ENCODE assay signal across 1 cellular context in genomic region chr6:35711731-35712130, GRCh38.
A peak's percentile ranks its signal among the peaks of the same experiment; 100 is the strongest.
TF ChIP-seq lines count a peak whose summit lies in the region.

No MANE protein-coding gene starts in this region.

TF ChIP-seq in HepG2, 621 proteins besides CTCF, POLR2A, EP300 and RAD21 (continued from another document and continues in another):
- TF ChIP-seq ARID5B (CRISPR knock-in tag; IDR thresholded peaks at IDR 0.05) (0 out of 2 replicates have a peak, but pooled peaks have one; percentile 40), MNT (IDR thresholded peaks at IDR 0.05) (no peak), ZFP82 (CRISPR knock-in tag; IDR thresholded peaks at IDR 0.05; ENCODE audit: borderline replicate concordance) (no peak), SMAD1 (CRISPR knock-in tag; IDR thresholded peaks at IDR 0.05; ENCODE audit: borderline replicate concordance, low read depth) (no peak), FIP1L1 (IDR thresholded peaks at IDR 0.05; ENCODE audit: borderline replicate concordance, insufficient read depth, low read depth, low read length) (no peak), CAMTA2 (CRISPR knock-in tag; IDR thresholded peaks at IDR 0.05; ENCODE audit: borderline replicate concordance) (no peak), ARID2 (CRISPR knock-in tag; IDR thresholded peaks at IDR 0.05; ENCODE audit: borderline replicate concordance) (no peak), ZNF761 (CRISPR knock-in tag; conservative IDR thresholded peaks at IDR 0.05) (no peak), DRAP1 (CRISPR knock-in tag; IDR thresholded peaks at IDR 0.05) (no peak), ZNF879 (CRISPR knock-in tag; IDR thresholded peaks at IDR 0.05) (no peak), ZNF34 (CRISPR knock-in tag; IDR thresholded peaks at IDR 0.05; ENCODE audit: borderline replicate concordance) (no peak), ZNF362 (CRISPR knock-in tag; IDR thresholded peaks at IDR 0.05; ENCODE audit: borderline replicate concordance) (peak; percentile 69; the same call in 1 of the 2 replicates), PAXIP1 (CRISPR knock-in tag; conservative IDR thresholded peaks at IDR 0.05) (0 out of 2 replicates have a peak, but pooled peaks have one; percentile 16), RFXAP (CRISPR knock-in tag; IDR thresholded peaks at IDR 0.05; ENCODE audit: borderline replicate concordance) (no peak), ZNF770 (CRISPR knock-in tag; IDR thresholded peaks at IDR 0.05) (peak; percentile 85), ZNF468 (CRISPR knock-in tag; IDR thresholded peaks at IDR 0.05) (no peak), YEATS2 (CRISPR knock-in tag; IDR thresholded peaks at IDR 0.05; ENCODE audit: borderline replicate concordance) (no peak), ZSCAN30 (CRISPR knock-in tag; IDR thresholded peaks at IDR 0.05) (no peak), ZNF691 (CRISPR knock-in tag; IDR thresholded peaks at IDR 0.05; ENCODE audit: borderline replicate concordance, low read depth) (no peak), GATAD2A (CRISPR knock-in tag; IDR thresholded peaks at IDR 0.05) (peak; percentile 39; the same call in 1 of the 2 replicates), RBFOX2 (IDR thresholded peaks at IDR 0.05; ENCODE audit: low read depth, low read length) (no peak), GFI1 (CRISPR knock-in tag; IDR thresholded peaks at IDR 0.05; ENCODE audit: borderline replicate concordance) (no peak), TSC22D2 (CRISPR knock-in tag; IDR thresholded peaks at IDR 0.05; ENCODE audit: borderline replicate concordance) (no peak), MYNN (CRISPR knock-in tag; IDR thresholded peaks at IDR 0.05; ENCODE audit: low read depth) (no peak), RXRB (CRISPR knock-in tag; IDR thresholded peaks at IDR 0.05; ENCODE audit: borderline replicate concordance) (peak; percentile 57; the same call in 1 of the 2 replicates), ARNT (IDR thresholded peaks at IDR 0.05) (no peak), BHLHE40 (IDR thresholded peaks at IDR 0.05; ENCODE audit: low read length) (no peak), MED1 (CRISPR knock-in tag; IDR thresholded peaks at IDR 0.05) (peak; percentile 28; the same call in 1 of the 2 replicates), ZNF619 (CRISPR knock-in tag; IDR thresholded peaks at IDR 0.05) (no peak)
- TF ChIP-seq, protein P1, sequence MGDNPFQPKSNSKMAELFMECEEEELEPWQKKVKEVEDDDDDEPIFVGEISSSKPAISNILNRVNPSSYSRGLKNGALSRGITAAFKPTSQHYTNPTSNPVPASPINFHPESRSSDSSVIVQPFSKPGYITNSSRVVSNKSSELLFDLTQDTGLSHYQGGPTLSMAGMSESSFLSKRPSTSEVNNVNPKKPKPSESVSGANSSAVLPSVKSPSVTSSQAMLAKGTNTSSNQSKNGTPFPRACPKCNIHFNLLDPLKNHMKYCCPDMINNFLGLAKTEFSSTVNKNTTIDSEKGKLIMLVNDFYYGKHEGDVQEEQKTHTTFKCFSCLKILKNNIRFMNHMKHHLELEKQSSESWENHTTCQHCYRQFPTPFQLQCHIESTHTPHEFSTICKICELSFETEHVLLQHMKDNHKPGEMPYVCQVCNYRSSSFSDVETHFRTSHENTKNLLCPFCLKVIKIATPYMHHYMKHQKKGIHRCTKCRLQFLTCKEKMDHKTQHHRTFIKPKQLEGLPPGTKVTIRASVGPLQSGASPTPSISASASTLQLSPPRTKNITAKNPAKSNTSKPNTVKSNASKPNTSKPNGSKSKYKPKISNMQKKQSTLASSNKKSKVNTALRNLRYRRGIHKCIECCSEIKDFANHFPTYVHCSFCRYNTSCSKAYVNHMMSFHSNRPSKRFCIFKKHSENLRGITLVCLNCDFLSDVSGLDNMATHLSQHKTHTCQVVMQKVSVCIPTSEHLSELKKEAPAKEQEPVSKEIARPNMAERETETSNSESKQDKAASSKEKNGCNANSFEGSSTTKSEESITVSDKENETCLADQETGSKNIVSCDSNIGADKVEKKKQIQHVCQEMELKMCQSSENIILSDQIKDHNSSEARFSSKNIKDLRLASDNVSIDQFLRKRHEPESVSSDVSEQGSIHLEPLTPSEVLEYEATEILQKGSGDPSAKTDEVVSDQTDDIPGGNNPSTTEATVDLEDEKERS (CRISPR knock-in tag; IDR thresholded peaks at IDR 0.05), result no peak
- TF ChIP-seq, protein P2, sequence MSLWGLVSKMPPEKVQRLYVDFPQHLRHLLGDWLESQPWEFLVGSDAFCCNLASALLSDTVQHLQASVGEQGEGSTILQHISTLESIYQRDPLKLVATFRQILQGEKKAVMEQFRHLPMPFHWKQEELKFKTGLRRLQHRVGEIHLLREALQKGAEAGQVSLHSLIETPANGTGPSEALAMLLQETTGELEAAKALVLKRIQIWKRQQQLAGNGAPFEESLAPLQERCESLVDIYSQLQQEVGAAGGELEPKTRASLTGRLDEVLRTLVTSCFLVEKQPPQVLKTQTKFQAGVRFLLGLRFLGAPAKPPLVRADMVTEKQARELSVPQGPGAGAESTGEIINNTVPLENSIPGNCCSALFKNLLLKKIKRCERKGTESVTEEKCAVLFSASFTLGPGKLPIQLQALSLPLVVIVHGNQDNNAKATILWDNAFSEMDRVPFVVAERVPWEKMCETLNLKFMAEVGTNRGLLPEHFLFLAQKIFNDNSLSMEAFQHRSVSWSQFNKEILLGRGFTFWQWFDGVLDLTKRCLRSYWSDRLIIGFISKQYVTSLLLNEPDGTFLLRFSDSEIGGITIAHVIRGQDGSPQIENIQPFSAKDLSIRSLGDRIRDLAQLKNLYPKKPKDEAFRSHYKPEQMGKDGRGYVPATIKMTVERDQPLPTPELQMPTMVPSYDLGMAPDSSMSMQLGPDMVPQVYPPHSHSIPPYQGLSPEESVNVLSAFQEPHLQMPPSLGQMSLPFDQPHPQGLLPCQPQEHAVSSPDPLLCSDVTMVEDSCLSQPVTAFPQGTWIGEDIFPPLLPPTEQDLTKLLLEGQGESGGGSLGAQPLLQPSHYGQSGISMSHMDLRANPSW (CRISPR knock-in tag; IDR thresholded peaks at IDR 0.05; ENCODE audit: borderline replicate concordance), result no peak
- TF ChIP-seq, protein P3, sequence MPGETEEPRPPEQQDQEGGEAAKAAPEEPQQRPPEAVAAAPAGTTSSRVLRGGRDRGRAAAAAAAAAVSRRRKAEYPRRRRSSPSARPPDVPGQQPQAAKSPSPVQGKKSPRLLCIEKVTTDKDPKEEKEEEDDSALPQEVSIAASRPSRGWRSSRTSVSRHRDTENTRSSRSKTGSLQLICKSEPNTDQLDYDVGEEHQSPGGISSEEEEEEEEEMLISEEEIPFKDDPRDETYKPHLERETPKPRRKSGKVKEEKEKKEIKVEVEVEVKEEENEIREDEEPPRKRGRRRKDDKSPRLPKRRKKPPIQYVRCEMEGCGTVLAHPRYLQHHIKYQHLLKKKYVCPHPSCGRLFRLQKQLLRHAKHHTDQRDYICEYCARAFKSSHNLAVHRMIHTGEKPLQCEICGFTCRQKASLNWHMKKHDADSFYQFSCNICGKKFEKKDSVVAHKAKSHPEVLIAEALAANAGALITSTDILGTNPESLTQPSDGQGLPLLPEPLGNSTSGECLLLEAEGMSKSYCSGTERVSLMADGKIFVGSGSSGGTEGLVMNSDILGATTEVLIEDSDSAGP (CRISPR knock-in tag; IDR thresholded peaks at IDR 0.05; ENCODE audit: borderline replicate concordance), result no peak
- TF ChIP-seq, protein P4, sequence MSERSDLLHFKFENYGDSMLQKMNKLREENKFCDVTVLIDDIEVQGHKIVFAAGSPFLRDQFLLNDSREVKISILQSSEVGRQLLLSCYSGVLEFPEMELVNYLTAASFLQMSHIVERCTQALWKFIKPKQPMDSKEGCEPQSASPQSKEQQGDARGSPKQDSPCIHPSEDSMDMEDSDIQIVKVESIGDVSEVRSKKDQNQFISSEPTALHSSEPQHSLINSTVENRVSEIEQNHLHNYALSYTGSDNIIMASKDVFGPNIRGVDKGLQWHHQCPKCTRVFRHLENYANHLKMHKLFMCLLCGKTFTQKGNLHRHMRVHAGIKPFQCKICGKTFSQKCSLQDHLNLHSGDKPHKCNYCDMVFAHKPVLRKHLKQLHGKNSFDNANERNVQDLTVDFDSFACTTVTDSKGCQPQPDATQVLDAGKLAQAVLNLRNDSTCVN (CRISPR knock-in tag; IDR thresholded peaks at IDR 0.05; ENCODE audit: borderline replicate concordance), result peak; percentile 26; the same call in 1 of the 2 replicates
